9 cellular contexts compared by ENCODE assay signal in the genomic region with DNA sequence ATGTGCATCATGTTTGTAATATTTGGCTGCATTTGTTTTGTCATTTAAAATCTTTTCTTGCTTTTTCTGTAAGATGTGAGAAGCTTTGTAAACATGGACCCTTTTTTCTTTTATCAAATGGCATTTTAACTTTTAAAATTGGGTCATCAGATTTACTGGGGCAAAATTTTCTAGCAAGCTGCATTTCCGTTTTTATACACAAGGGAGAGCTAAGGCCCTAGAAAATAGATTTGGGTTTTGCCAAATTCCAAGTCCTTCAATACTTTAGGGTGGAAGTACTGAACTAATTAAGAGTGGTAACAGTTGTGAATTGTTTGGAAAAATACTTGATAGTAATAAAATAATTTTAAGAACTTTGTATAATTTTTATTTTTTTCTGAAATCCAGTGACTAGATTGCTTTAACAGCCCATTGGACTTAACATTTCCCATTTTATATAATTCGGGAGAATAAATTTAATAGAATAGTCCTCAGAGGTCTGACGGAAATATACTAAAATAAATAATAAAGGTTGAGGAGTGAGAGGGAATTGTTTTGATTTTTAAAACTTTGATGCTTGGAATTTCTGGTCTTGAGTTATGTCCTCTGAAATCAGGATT.
DNase-seq lines count a peak whose midpoint lies in the region; ATAC-seq and TF ChIP-seq lines count a peak whose summit lies in the region.
"Had no signal": no experiment of that assay in that cellular context is flagged by ENCODE, and none has a peak within 500 bp of the region (broad histone marks: within the 10 kb centered on the region; RNA-seq: fewer than 3 reads in every experiment).

No MANE protein-coding gene starts in this region.

- H3K4me3 ChIP-seq in neural progenitor cell, result no peak overlapping the region

- H3K9ac ChIP-seq in neural progenitor cell, result no peak overlapping the region

- TF ChIP-seq CTCF in neural progenitor cell (IDR thresholded peaks at IDR 0.05), result peak; percentile 76

- H3K27ac ChIP-seq in neural progenitor cell, result no peak overlapping the region

- H3K4me2 ChIP-seq in neural progenitor cell, result no peak overlapping the region

- peaks cover 2% of the 10 kb centered on the region for H3K27me3 Mint-ChIP-seq in neural progenitor cell (ENCODE audit: insufficient read depth, low read depth)
- H3K27me3 Mint-ChIP-seq: activated naive CD8-positive, alpha-beta T cell had no signal

- H3K4me3 Mint-ChIP-seq in neural progenitor cell, result no peak overlapping the region
- H3K4me3 Mint-ChIP-seq: activated naive CD8-positive, alpha-beta T cell had no signal

- no peaks in the 10 kb centered on the region for H3K9me3 ChIP-seq in neural progenitor cell (ENCODE audit: low read depth)

- H3K9me3 Mint-ChIP-seq in neural progenitor cell, result peaks cover 2% of the 10 kb centered on the region

- no peak overlapping the region for H2AFZ ChIP-seq in neural progenitor cell (replicated peaks)

- no peaks in the 10 kb centered on the region for H3K79me2 ChIP-seq in neural progenitor cell (ENCODE audit: low read depth)

- H3K27ac Mint-ChIP-seq in neural progenitor cell, result no peak overlapping the region
- H3K27ac Mint-ChIP-seq: activated naive CD8-positive, alpha-beta T cell had no signal

- H3K27me3 ChIP-seq in neural progenitor cell, result no peaks in the 10 kb centered on the region

- no peaks in the 10 kb centered on the region for H3K36me3 Mint-ChIP-seq in neural progenitor cell

- peaks cover 9% of the 10 kb centered on the region for H3K4me1 Mint-ChIP-seq in neural progenitor cell

- H3K36me3 ChIP-seq in neural progenitor cell, result no peaks in the 10 kb centered on the region

- no peaks in the 10 kb centered on the region for H4K20me1 ChIP-seq in neural progenitor cell (ENCODE audit: low read depth)

- no peak for ATAC-seq in HG03045 (IDR thresholded peaks at IDR 0.05; ENCODE audit: unreplicated experiment)

- H3F3A ChIP-seq in neural progenitor cell (ENCODE audit: low read depth), result no peaks in the 10 kb centered on the region

- DNase-seq in SIG-M5 treated with dmso at 0.1 percent for 504 hours (lab: John Stamatoyannopoulos, UW; ENCODE audit: unreplicated experiment) (peak; percentile 18), SIG-M5 (lab: John Stamatoyannopoulos, UW) (no peak), NCI-H460 (ENCODE audit: extremely low read depth, low read depth) (peak; percentile 19), dermis blood vessel endothelial cell (peak; percentile 60), neural progenitor cell (ENCODE audit: low spot score) (peak; percentile 42), NCI-H226 (no peak)
- DNase-seq in stimulated activated naive CD4-positive, alpha-beta T cell treated with Interleukin-2 at 50 U/mL for 16 hours (lab: John Stamatoyannopoulos, UW), result no peak

- H3K4me1 ChIP-seq in neural progenitor cell, result peaks cover 5% of the 10 kb centered on the region

Comparison
In these comparisons a context has a peak if more than half of its experiments do, and no peak if none do; other contexts are left out.
1. DNase-seq: peak in SIG-M5 treated with dmso at 0.1 percent for 504 hours (single experiment), NCI-H460 (single experiment), dermis blood vessel endothelial cell (single experiment) and neural progenitor cell (single experiment); none in SIG-M5 (single experiment), NCI-H226 (single experiment) and stimulated activated naive CD4-positive, alpha-beta T cell treated with Interleukin-2 at 50 U/mL for 16 hours (single experiment).